Comparison of ENCODE assay signal across 29 cellular contexts in the genomic region with DNA sequence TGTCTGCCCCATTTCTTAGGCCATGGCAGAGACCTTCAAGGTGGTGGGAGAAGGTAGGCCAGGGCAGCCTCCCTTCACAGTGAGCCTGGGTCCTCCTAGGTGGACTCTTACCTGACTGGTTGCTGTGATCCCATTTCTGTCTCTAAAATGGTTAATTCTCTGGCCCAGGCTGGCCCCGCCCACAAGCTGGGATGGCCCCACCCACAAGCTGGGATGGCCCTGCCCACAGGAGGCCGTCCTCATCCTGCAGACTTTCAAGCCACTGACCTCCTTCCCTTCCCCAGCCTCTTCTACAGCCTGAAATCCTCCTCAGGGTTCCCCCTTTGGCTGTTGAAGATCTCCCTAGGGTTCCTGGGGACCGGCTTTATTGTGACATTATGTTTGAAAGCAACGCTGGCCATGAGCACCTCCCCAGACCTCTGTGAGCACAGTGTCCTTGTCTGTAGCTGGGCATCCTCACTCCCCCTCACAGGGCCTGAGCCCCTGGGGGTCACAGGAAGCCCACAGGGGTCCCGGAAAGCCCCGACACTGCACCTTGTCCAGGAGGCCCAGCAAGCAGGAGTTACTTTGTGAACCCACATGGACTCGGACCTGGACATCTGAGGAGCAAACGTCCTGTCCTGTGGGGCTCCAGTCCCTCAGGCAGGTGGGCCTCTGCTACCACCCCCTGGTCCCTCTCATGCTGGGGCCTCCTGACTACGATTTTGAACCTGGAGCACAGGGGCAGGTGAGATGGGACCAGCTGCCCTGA.
DNase-seq lines count a peak whose midpoint lies in the region; ATAC-seq, FAIRE-seq and TF ChIP-seq lines count a peak whose summit lies in the region.
"Had no signal": no experiment of that assay in that cellular context is flagged by ENCODE, and none has a peak within 500 bp of the region (broad histone marks: within the 10 kb centered on the region; RNA-seq: fewer than 3 reads in every experiment).

No MANE protein-coding gene starts in this region.

- TF ChIP-seq CTCF in chondrocyte (IDR thresholded peaks at IDR 0.05) (no peak), HepG2 (CRISPR knock-in tag; IDR thresholded peaks at IDR 0.05) (no peak)

- peaks cover 8% of the 10 kb centered on the region; the same call in 1 of the 2 replicates for H3K9me3 ChIP-seq in HepG2 (ENCODE audit: low read length)
- H3K9me3 ChIP-seq: gastrocnemius medialis, SJCRH30, upper lobe of left lung had no signal

- ATAC-seq in HepG2 (no peak), HG03521 (IDR thresholded peaks at IDR 0.05; ENCODE audit: unreplicated experiment) (no peak), GM21447 (IDR thresholded peaks at IDR 0.05; ENCODE audit: unreplicated experiment) (no peak)
- ATAC-seq: activated T-cell treated with anti-CD3 and anti-CD28 coated beads, Interleukin-2, amount 50 U/mL, for 72 hours; gastrocnemius medialis; PC-3 had no signal

- H3K27me3 ChIP-seq in H7 (ENCODE audit: control insufficient read depth, insufficient read depth, low read length), result no peaks in the 10 kb centered on the region
- peaks cover 0 to 1% of the 10 kb centered on the region in 2 experiments; a peak in 4 of 5 replicates for H3K27me3 ChIP-seq in HepG2 (ENCODE audit: control insufficient read depth in 1 of 2, insufficient read depth in 2 of 2, low read length in 2 of 2)
- H3K27me3 ChIP-seq: SJCRH30 had no signal

- no peak overlapping the region for H3K4me3 Mint-ChIP-seq in chondrocyte (ENCODE audit: unreplicated experiment)
- H3K4me3 Mint-ChIP-seq: activated naive CD4-positive, alpha-beta T cell treated with anti-CD3 and anti-CD28 coated beads, Interleukin-2, amount 10 ng/mL, durations not matched to agents 7 days and 5 days; activated T-cell treated with anti-CD3 and anti-CD28 coated beads, Interleukin-2, amount 50 U/mL, for 72 hours; CD8-positive, alpha-beta memory T cell had no signal

- H3K4me3 ChIP-seq in H7 (ENCODE audit: insufficient read depth, low read depth, low read length) (no peak overlapping the region), HepG2 (replicated peaks in 1 of 3; ENCODE audit: insufficient read depth in 1 of 3, low read depth in 2 of 3, low read length in 3 of 3) (no peak overlapping the region)
- H3K4me3 ChIP-seq: gastrocnemius medialis, lung, SJCRH30, upper lobe of left lung had no signal

- no peak overlapping the region for H3K27ac Mint-ChIP-seq in chondrocyte (ENCODE audit: unreplicated experiment)
- H3K27ac Mint-ChIP-seq: activated naive CD4-positive, alpha-beta T cell treated with anti-CD3 and anti-CD28 coated beads, Interleukin-2, amount 10 ng/mL, durations not matched to agents 7 days and 5 days; activated T-cell treated with anti-CD3 and anti-CD28 coated beads, Interleukin-2, amount 50 U/mL, for 72 hours; CD8-positive, alpha-beta memory T cell had no signal

- H3K27me3 Mint-ChIP-seq in chondrocyte (ENCODE audit: low read depth), result peaks cover 40% of the 10 kb centered on the region
- H3K27me3 Mint-ChIP-seq: activated naive CD4-positive, alpha-beta T cell treated with anti-CD3 and anti-CD28 coated beads, Interleukin-2, amount 10 ng/mL, durations not matched to agents 7 days and 5 days had no signal

- in situ Hi-C loops in HepG2 (cut with HindIII; ENCODE audit: extremely low pct_ligation_motif_present, low pct_unique_long_range_greater_than_20kb), result loop anchor here (10.0 to 25.0 kb wide), 3 partner anchors 317 to 867 kb away; partner anchors contain the start of genes MECR and PTPRU

- H3K36me3 ChIP-seq in H7 (replicated peaks; ENCODE audit: control insufficient read depth, insufficient read depth, low read length), result no peaks in the 10 kb centered on the region
- H3K36me3 ChIP-seq in HepG2 (replicated peaks in 1 of 2; ENCODE audit: control insufficient read depth in 1 of 2, insufficient read depth in 2 of 2, low read length in 2 of 2), result no peaks in the 10 kb centered on the region
- H3K36me3 ChIP-seq: gastrocnemius medialis, SJCRH30, upper lobe of left lung had no signal

- TF ChIP-seq RAD21 in HepG2 (CRISPR knock-in tag; IDR thresholded peaks at IDR 0.05), result no peak

- intact Hi-C loops in HepG2 (cut with micrococcal nuclease; ENCODE audit: unreplicated experiment), result no loop called here

- no peaks in the 10 kb centered on the region for H4K20me1 ChIP-seq in HepG2 (ENCODE audit: insufficient read depth, low read length)

- H3K27ac ChIP-seq in HepG2 (ENCODE audit: extremely low read length, insufficient read depth, low read length), result no peak overlapping the region
- H3K27ac ChIP-seq: gastrocnemius medialis, HL-60, SJCRH30, upper lobe of left lung had no signal

- H3K79me2 ChIP-seq in HepG2 (ENCODE audit: insufficient read depth, low read length), result no peaks in the 10 kb centered on the region

- H3K4me1 ChIP-seq in HepG2 (ENCODE audit: insufficient read depth, low read length), result no peaks in the 10 kb centered on the region
- H3K4me1 ChIP-seq: gastrocnemius medialis, SJCRH30, upper lobe of left lung had no signal

- H2AFZ ChIP-seq in HepG2 (ENCODE audit: low read length), result no peak overlapping the region

- BruUV-seq in HepG2 (replicated peaks; lab: Mats Ljungman, UMichigan), result no TSS peak

- CTCF ChIA-PET in HepG2 (lab: Yijun Ruan, JAX; ENCODE audit: low intra/inter-chr PET ratio, low total read pairs), result no interaction called here

- H3K9ac ChIP-seq in HepG2 (ENCODE audit: insufficient read depth, low read depth, low read length), result no peak overlapping the region

- no peaks in the 10 kb centered on the region for H3K9me3 Mint-ChIP-seq in chondrocyte (ENCODE audit: low read depth)
- H3K9me3 Mint-ChIP-seq: activated naive CD4-positive, alpha-beta T cell treated with anti-CD3 and anti-CD28 coated beads, Interleukin-2, amount 10 ng/mL, durations not matched to agents 7 days and 5 days; activated T-cell treated with anti-CD3 and anti-CD28 coated beads, Interleukin-2, amount 50 U/mL, for 72 hours; CD8-positive, alpha-beta memory T cell had no signal

- TF ChIP-seq EP300 in HepG2 (IDR thresholded peaks at IDR 0.05; ENCODE audit: low read depth in 2 of 2, low read length in 2 of 2) (no peak), HepG2 (CRISPR knock-in tag; IDR thresholded peaks at IDR 0.05; ENCODE audit: borderline replicate concordance) (no peak)

- no peak overlapping the region for H3K4me2 ChIP-seq in HepG2 (ENCODE audit: low read depth, low read length)

- no peak for TF ChIP-seq POLR2A in HepG2 (IDR thresholded peaks at IDR 0.05; ENCODE audit: insufficient read depth in 1 of 2, low read depth in 2 of 2, low read length in 2 of 2)

- no peaks in the 10 kb centered on the region for H3K36me3 Mint-ChIP-seq in chondrocyte (ENCODE audit: low read depth)
- H3K36me3 Mint-ChIP-seq: activated naive CD4-positive, alpha-beta T cell treated with anti-CD3 and anti-CD28 coated beads, Interleukin-2, amount 10 ng/mL, durations not matched to agents 7 days and 5 days; CD8-positive, alpha-beta memory T cell had no signal

- POLR2A ChIA-PET in HepG2 (lab: Yijun Ruan, JAX), result no interaction called here

- WGBS in HepG2 (ENCODE audit: low lambda C conversion rate), result 3% methylated on average over 4 of the region's 9 CpGs

- H3K4me1 Mint-ChIP-seq in chondrocyte (ENCODE audit: low read depth), result no peaks in the 10 kb centered on the region
- H3K4me1 Mint-ChIP-seq: activated naive CD4-positive, alpha-beta T cell treated with anti-CD3 and anti-CD28 coated beads, Interleukin-2, amount 10 ng/mL, durations not matched to agents 7 days and 5 days; CD8-positive, alpha-beta memory T cell had no signal

- FAIRE-seq in HepG2 (lab: Jason Lieb, UNC), result no peak
- FAIRE-seq: bronchial epithelial cell, endometrium, small intestine had no signal

- peak; percentile 2 for DNase-seq in DMS114 treated with DMSO at 0.1 percent for 48 hours (lab: John Stamatoyannopoulos, UW; ENCODE audit: unreplicated experiment)
- DNase-seq in H7, result peak; percentile 87
- DNase-seq in chondrocyte (ENCODE audit: low spot score), result peak; percentile 53
- no peak for DNase-seq in HepG2 (ENCODE audit: low spot score)
- DNase-seq in stimulated activated naive CD4-positive, alpha-beta T cell treated with Interleukin-2 at 50 U/mL for 16 hours (lab: John Stamatoyannopoulos, UW), result no peak
- DNase-seq in cerebellar nuclear complex (lab: John Stamatoyannopoulos, UW), result no peak
- DNase-seq: activated CD4-positive, alpha-beta T cell treated with anti-CD3 and anti-CD28 coated beads for 4 hours; activated naive CD4-positive, alpha-beta T cell treated with anti-CD3 and anti-CD28 coated beads, Interleukin-2, amount 10 ng/mL, durations not matched to agents 7 days and 5 days; activated T-cell treated with anti-CD3 and anti-CD28 coated beads, Interleukin-2, amount 50 U/mL, for 72 hours; amniotic stem cell; CD8-positive, alpha-beta memory T cell; gastrocnemius medialis; HCEC 1CT; NCI-H1092 treated with DMSO at 0.1 percent for 48 hours; NCI-H187 treated with DMSO at 0.1 percent for 48 hours; NCI-H345; NCI-H82; nucleus accumbens; PC-3; SJCRH30; small intestine; stimulated activated CD4-positive, alpha-beta T cell treated with anti-CD3 and anti-CD28 coated beads, Interleukin-1b, Interleukin-23, amount 100 ng/mL, for 48 hours had no signal

TF ChIP-seq in HepG2, 621 proteins besides CTCF, POLR2A, EP300 and RAD21 (continues in another document):
- TF ChIP-seq ZNF652 (CRISPR knock-in tag; IDR thresholded peaks at IDR 0.05; ENCODE audit: borderline replicate concordance, low read depth) (0 out of 2 replicates have a peak, but pooled peaks have one; percentile 15), SP2 (CRISPR knock-in tag; IDR thresholded peaks at IDR 0.05) (no peak)
- TF ChIP-seq, protein P1, sequence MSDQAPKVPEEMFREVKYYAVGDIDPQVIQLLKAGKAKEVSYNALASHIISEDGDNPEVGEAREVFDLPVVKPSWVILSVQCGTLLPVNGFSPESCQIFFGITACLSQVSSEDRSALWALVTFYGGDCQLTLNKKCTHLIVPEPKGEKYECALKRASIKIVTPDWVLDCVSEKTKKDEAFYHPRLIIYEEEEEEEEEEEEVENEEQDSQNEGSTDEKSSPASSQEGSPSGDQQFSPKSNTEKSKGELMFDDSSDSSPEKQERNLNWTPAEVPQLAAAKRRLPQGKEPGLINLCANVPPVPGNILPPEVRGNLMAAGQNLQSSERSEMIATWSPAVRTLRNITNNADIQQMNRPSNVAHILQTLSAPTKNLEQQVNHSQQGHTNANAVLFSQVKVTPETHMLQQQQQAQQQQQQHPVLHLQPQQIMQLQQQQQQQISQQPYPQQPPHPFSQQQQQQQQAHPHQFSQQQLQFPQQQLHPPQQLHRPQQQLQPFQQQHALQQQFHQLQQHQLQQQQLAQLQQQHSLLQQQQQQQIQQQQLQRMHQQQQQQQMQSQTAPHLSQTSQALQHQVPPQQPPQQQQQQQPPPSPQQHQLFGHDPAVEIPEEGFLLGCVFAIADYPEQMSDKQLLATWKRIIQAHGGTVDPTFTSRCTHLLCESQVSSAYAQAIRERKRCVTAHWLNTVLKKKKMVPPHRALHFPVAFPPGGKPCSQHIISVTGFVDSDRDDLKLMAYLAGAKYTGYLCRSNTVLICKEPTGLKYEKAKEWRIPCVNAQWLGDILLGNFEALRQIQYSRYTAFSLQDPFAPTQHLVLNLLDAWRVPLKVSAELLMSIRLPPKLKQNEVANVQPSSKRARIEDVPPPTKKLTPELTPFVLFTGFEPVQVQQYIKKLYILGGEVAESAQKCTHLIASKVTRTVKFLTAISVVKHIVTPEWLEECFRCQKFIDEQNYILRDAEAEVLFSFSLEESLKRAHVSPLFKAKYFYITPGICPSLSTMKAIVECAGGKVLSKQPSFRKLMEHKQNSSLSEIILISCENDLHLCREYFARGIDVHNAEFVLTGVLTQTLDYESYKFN (CRISPR knock-in tag; conservative IDR thresholded peaks at IDR 0.05), result no peak

Comparison
In these comparisons a context has a peak if more than half of its experiments do, and no peak if none do; other contexts are left out.
1. DNase-seq: peak in DMS114 treated with DMSO at 0.1 percent for 48 hours (single experiment), H7 (single experiment) and chondrocyte (single experiment); none in HepG2 (single experiment), stimulated activated naive CD4-positive, alpha-beta T cell treated with Interleukin-2 at 50 U/mL for 16 hours (single experiment) and cerebellar nuclear complex (0 of 2).